In genomic region chr6:41531591-41532582, GRCh38 we compare ENCODE assay signal across 8 cellular contexts. TPM values are rescaled to one million over a fixed set of nuclear protein-coding genes. Genes with fewer than 3 reads are reported as not detected.
DNase-seq lines count a peak whose midpoint lies in the region; ATAC-seq, FAIRE-seq and TF ChIP-seq lines count a peak whose summit lies in the region.

No MANE protein-coding gene starts in this region.

- no peak for TF ChIP-seq CTCF in NB4 (IDR thresholded peaks at IDR 0.05; ENCODE audit: low read depth, low read length)
- no peak for TF ChIP-seq CTCF in gastroesophageal sphincter (IDR thresholded peaks at IDR 0.05)
- no peak for TF ChIP-seq CTCF in D721Med (IDR thresholded peaks at IDR 0.05; ENCODE audit: insufficient read depth, missing control alignments)

- DNase-seq in H7 = peak; percentile 59
- peak; percentile 27 for DNase-seq in NB4 (ENCODE audit: low read depth)
- peak; percentile 43 to 55 (median 49) for DNase-seq in activated CD8-positive, alpha-beta memory T cell treated with anti-CD3 and anti-CD28 coated beads for 48 hours (ENCODE audit: low read depth in 2 of 3, low spot score in 2 of 3)
- peak; percentile 64 to 69 for DNase-seq in stimulated activated CD8-positive, alpha-beta memory T cell treated with anti-CD3 and anti-CD28 coated beads, Interleukin-15, amount 100 ng/mL, for 48 hours (ENCODE audit: low read depth in 2 of 2)
- no peak for DNase-seq in D341Med (ENCODE audit: low spot score)
- no peak for DNase-seq in D721Med (ENCODE audit: insufficient read length, low spot score)

- FAIRE-seq in D721Med (lab: Jason Lieb, UNC) = no peak

- no peak for TF ChIP-seq EP300 in gastroesophageal sphincter (IDR thresholded peaks at IDR 0.05)

- H3K4me1 ChIP-seq in gastroesophageal sphincter = peaks cover 0 to 21% (median 14%) of the 10 kb centered on the region in 3 donors

- no peaks in the 10 kb centered on the region for H3K36me3 ChIP-seq in H7 (replicated peaks; ENCODE audit: control insufficient read depth, insufficient read depth, low read length)
- no peaks in the 10 kb centered on the region for H3K36me3 ChIP-seq in gastroesophageal sphincter

- TF ChIP-seq POLR2A in NB4 (IDR thresholded peaks at IDR 0.05; ENCODE audit: extremely low read depth, insufficient read length) (no peak), gastroesophageal sphincter (IDR thresholded peaks at IDR 0.05) (no peak)

- WGBS in gastroesophageal sphincter (ENCODE audit: low coverage in 1 of 2), 2 donors = 57% methylated on average over 1 to 10 of the region's 22 CpGs

- no peak overlapping the region for H3K27ac ChIP-seq in gastroesophageal sphincter

- no peaks in the 10 kb centered on the region for H3K9me3 ChIP-seq in gastroesophageal sphincter

- H3K27me3 ChIP-seq in H7 (ENCODE audit: control insufficient read depth, insufficient read depth, low read length) (peaks cover 18% of the 10 kb centered on the region), gastroesophageal sphincter (peaks cover 65% of the 10 kb centered on the region)

- ATAC-seq in GM18502 (IDR thresholded peaks at IDR 0.05; ENCODE audit: poor library complexity, unreplicated experiment) (peak; percentile 87), gastroesophageal sphincter (peak; percentile 27)

- H3K4me3 ChIP-seq in H7 (ENCODE audit: insufficient read depth, low read depth, low read length) (no peak overlapping the region), NB4 (ENCODE audit: low read depth, low read length) (no peak overlapping the region), gastroesophageal sphincter (no peak overlapping the region)

RNA-seq across cellular contexts. Expression of gene FOXP4, which starts 14.3 kb away (rescaled TPM):
- total RNA-seq in H7 (2014; rRNA removed; shearing (Covaris generic)) = 10.7 and 11.5 TPM in 2 replicates
- total RNA-seq in gastroesophageal sphincter = 10 to 100 TPM in 2 of 4 donors, 1 to 10 TPM in 2; 8.2 to 25.8 (median 11.7) TPM

Comparison
In these comparisons a context has a peak if more than half of its experiments do, and no peak if none do; other contexts are left out.
1. DNase-seq: peak in H7 (single experiment), NB4 (single experiment), activated CD8-positive, alpha-beta memory T cell treated with anti-CD3 and anti-CD28 coated beads for 48 hours (3 of 3) and stimulated activated CD8-positive, alpha-beta memory T cell treated with anti-CD3 and anti-CD28 coated beads, Interleukin-15, amount 100 ng/mL, for 48 hours (2 of 2); none in D341Med (single experiment) and D721Med (single experiment).